1 cellular context compared by ENCODE assay signal in the genomic region with DNA sequence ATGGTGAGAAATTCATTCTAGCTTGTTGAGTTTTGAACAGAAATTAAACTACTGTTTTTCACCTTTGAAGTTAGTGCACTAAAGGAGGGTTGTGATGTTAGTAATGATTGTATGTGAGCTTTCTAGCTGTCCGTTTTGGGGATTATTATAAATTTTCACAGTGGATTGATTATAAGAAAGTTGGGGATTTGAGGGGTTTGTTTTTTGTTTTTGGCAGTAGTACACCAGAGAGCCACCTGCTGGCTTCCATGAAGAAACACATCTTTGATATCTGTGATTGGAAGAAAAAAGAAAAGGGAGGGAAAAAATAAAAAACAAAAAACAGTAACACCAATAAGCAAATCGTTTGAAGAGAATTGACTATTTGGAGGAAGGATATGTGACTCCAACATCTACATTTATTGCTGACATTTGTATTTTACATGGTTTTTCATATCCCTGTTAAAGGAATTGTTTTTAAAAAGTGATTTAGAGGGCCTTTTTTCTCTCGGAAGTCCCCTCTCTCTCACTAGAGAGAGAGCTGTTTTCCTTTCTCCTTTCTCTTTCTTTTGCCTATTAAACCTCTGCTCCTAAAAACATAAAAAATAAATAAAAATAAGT.
TF ChIP-seq lines count a peak whose summit lies in the region.

No MANE protein-coding gene starts in this region.

TF ChIP-seq in HepG2, 621 proteins besides CTCF, POLR2A, EP300 and RAD21 (continued from another document):
- TF ChIP-seq, protein P1, sequence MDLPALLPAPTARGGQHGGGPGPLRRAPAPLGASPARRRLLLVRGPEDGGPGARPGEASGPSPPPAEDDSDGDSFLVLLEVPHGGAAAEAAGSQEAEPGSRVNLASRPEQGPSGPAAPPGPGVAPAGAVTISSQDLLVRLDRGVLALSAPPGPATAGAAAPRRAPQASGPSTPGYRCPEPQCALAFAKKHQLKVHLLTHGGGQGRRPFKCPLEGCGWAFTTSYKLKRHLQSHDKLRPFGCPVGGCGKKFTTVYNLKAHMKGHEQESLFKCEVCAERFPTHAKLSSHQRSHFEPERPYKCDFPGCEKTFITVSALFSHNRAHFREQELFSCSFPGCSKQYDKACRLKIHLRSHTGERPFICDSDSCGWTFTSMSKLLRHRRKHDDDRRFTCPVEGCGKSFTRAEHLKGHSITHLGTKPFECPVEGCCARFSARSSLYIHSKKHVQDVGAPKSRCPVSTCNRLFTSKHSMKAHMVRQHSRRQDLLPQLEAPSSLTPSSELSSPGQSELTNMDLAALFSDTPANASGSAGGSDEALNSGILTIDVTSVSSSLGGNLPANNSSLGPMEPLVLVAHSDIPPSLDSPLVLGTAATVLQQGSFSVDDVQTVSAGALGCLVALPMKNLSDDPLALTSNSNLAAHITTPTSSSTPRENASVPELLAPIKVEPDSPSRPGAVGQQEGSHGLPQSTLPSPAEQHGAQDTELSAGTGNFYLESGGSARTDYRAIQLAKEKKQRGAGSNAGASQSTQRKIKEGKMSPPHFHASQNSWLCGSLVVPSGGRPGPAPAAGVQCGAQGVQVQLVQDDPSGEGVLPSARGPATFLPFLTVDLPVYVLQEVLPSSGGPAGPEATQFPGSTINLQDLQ (CRISPR knock-in tag; IDR thresholded peaks at IDR 0.05) = no peak
- no peak for TF ChIP-seq TOPORS (CRISPR knock-in tag; IDR thresholded peaks at IDR 0.05)
- no peak for TF ChIP-seq NFYB (CRISPR knock-in tag; IDR thresholded peaks at IDR 0.05)
- TF ChIP-seq MAFK (conservative IDR thresholded peaks at IDR 0.05 in 1 of 2, IDR thresholded peaks at IDR 0.05 in 1 of 2; ENCODE audit: low read length in 2 of 2) = peak; percentile 68 to 81
- TF ChIP-seq JUN (CRISPR knock-in tag; IDR thresholded peaks at IDR 0.05) = no peak
- TF ChIP-seq, protein P2, sequence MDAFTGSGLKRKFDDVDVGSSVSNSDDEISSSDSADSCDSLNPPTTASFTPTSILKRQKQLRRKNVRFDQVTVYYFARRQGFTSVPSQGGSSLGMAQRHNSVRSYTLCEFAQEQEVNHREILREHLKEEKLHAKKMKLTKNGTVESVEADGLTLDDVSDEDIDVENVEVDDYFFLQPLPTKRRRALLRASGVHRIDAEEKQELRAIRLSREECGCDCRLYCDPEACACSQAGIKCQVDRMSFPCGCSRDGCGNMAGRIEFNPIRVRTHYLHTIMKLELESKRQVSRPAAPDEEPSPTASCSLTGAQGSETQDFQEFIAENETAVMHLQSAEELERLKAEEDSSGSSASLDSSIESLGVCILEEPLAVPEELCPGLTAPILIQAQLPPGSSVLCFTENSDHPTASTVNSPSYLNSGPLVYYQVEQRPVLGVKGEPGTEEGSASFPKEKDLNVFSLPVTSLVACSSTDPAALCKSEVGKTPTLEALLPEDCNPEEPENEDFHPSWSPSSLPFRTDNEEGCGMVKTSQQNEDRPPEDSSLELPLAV (CRISPR knock-in tag; conservative IDR thresholded peaks at IDR 0.05; ENCODE audit: low read depth) = no peak
- TF ChIP-seq ZNF101 (CRISPR knock-in tag; IDR thresholded peaks at IDR 0.05; ENCODE audit: borderline replicate concordance, low read depth) = no peak
- peak; percentile 21; the same call in 1 of the 2 replicates for TF ChIP-seq STAG1 (CRISPR knock-in tag; IDR thresholded peaks at IDR 0.05)
TF ChIP-seq in HepG2: peak in this region for 4.
